Comparison of ENCODE assay signal across 25 cellular contexts in the genomic region with DNA sequence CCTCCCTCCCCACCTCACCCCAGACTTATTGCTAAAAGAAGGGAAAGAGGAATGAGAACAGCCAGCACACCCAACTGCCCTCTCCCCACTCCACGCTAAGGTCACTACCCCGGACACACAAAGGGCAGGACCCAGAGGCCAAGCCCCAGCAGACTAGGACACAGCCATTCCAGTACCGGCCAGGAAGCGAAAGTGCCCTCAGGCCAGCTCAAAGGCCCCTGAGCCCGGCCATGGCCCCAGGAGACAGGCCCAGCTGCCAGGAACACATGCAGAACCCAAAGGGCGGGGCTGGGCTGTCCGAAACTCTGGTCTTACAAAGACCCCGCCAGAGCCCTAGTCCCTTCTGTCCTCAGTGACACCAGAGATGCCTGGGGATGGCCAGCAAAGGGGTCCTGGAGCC. TPM values are rescaled to one million over a fixed set of nuclear protein-coding genes. Genes with fewer than 3 reads are reported as not detected.
DNase-seq lines count a peak whose midpoint lies in the region; ATAC-seq and TF ChIP-seq lines count a peak whose summit lies in the region.
"Had no signal": no experiment of that assay in that cellular context is flagged by ENCODE, and none has a peak within 500 bp of the region (broad histone marks: within the 10 kb centered on the region; RNA-seq: fewer than 3 reads in every experiment).

No MANE protein-coding gene starts in this region.

- peak overlapping the region; percentile 38 for H3K27ac Mint-ChIP-seq in activated naive CD8-positive, alpha-beta T cell treated with anti-CD3 and anti-CD28 coated beads for 36 hours
- H3K27ac Mint-ChIP-seq in activated naive CD8-positive, alpha-beta T cell treated with anti-CD3 and anti-CD28 coated beads, Interleukin-2, amount 50 U/mL, for 24 hours: no peak overlapping the region
- H3K27ac Mint-ChIP-seq: activated naive CD4-positive, alpha-beta T cell treated with anti-CD3 and anti-CD28 coated beads, Interleukin-2, amount 50 U/mL, for 24 hours; activated T-helper 17 cell treated with anti-CD3 and anti-CD28 coated beads, Interleukin-2, amount 50 U/mL, for 72 hours had no signal

- H3K36me3 Mint-ChIP-seq in activated naive CD8-positive, alpha-beta T cell treated with anti-CD3 and anti-CD28 coated beads for 36 hours: peaks cover 3% of the 10 kb centered on the region
- peaks cover 4% of the 10 kb centered on the region for H3K36me3 Mint-ChIP-seq in activated naive CD8-positive, alpha-beta T cell treated with anti-CD3 and anti-CD28 coated beads, Interleukin-2, amount 50 U/mL, for 24 hours (ENCODE audit: low read depth)
- H3K36me3 Mint-ChIP-seq: activated naive CD4-positive, alpha-beta T cell treated with anti-CD3 and anti-CD28 coated beads, Interleukin-2, amount 50 U/mL, for 24 hours had no signal

- TF ChIP-seq CTCF in thoracic aorta (IDR thresholded peaks at IDR 0.05): no peak

- H3K27me3 ChIP-seq in thoracic aorta (replicated peaks; ENCODE audit: insufficient read depth): no peaks in the 10 kb centered on the region

- no peak overlapping the region for H3K4me3 Mint-ChIP-seq in activated naive CD8-positive, alpha-beta T cell treated with anti-CD3 and anti-CD28 coated beads for 36 hours
- no peak overlapping the region for H3K4me3 Mint-ChIP-seq in activated naive CD8-positive, alpha-beta T cell treated with anti-CD3 and anti-CD28 coated beads, Interleukin-2, amount 50 U/mL, for 24 hours
- H3K4me3 Mint-ChIP-seq: activated naive CD4-positive, alpha-beta T cell treated with anti-CD3 and anti-CD28 coated beads, Interleukin-2, amount 50 U/mL, for 24 hours; activated T-helper 17 cell treated with anti-CD3 and anti-CD28 coated beads, Interleukin-2, amount 50 U/mL, for 72 hours had no signal

- no peaks in the 10 kb centered on the region for H3K9me3 Mint-ChIP-seq in activated naive CD8-positive, alpha-beta T cell treated with anti-CD3 and anti-CD28 coated beads for 36 hours
- H3K9me3 Mint-ChIP-seq in activated naive CD8-positive, alpha-beta T cell treated with anti-CD3 and anti-CD28 coated beads, Interleukin-2, amount 50 U/mL, for 24 hours: no peaks in the 10 kb centered on the region
- H3K9me3 Mint-ChIP-seq: activated naive CD4-positive, alpha-beta T cell treated with anti-CD3 and anti-CD28 coated beads, Interleukin-2, amount 50 U/mL, for 24 hours; activated T-helper 17 cell treated with anti-CD3 and anti-CD28 coated beads, Interleukin-2, amount 50 U/mL, for 72 hours had no signal

- peak overlapping the region; percentile 74 to 75 for H3K27ac ChIP-seq in thoracic aorta
- H3K27ac ChIP-seq: PC-9, skin epidermis had no signal

- DNase-seq in activated naive CD8-positive, alpha-beta T cell treated with anti-CD3 and anti-CD28 coated beads for 36 hours: no peak
- no peak for DNase-seq in activated naive CD8-positive, alpha-beta T cell treated with anti-CD3 and anti-CD28 coated beads, Interleukin-2, amount 50 U/mL, for 24 hours
- DNase-seq in ecto neural progenitor cell (ENCODE audit: low spot score) (peak; percentile 71), myocyte (ENCODE audit: low read depth) (peak; percentile 23), thoracic aorta (ENCODE audit: low spot score) (no peak), NCI-H1436 (lab: John Stamatoyannopoulos, UW) (no peak), DMS53 (lab: John Stamatoyannopoulos, UW) (no peak)
- DNase-seq: activated CD8-positive, alpha-beta memory T cell treated with anti-CD3 and anti-CD28 coated beads, Interleukin-2, amount 50 U/mL, for 4 hours; AML-193; DND-41; effector memory CD4-positive, alpha-beta T cell; foreskin fibroblast; MG63; NCI-H1417; NCI-H446; PC-9; SHP77; stimulated activated CD4-positive, alpha-beta T cell treated with anti-CD3 and anti-CD28 coated beads, Interleukin-1b, Interleukin-23, amount 100 ng/mL, for 48 hours; T-helper 9 cell had no signal

- H3K9me3 ChIP-seq in thoracic aorta: no peaks in the 10 kb centered on the region
- H3K9me3 ChIP-seq: MG63 had no signal

- H3K4me3 ChIP-seq in thoracic aorta: no peak overlapping the region
- H3K4me3 ChIP-seq: MG63, PC-9, skin epidermis had no signal

- ATAC-seq in activated naive CD8-positive, alpha-beta T cell treated with anti-CD3 and anti-CD28 coated beads, Interleukin-2, amount 50 U/mL, for 24 hours: no peak
- ATAC-seq in thoracic aorta (ENCODE audit: insufficient number of reproducible peaks, low FRiP score, low read depth) (no peak), GM19324 (IDR thresholded peaks at IDR 0.05; ENCODE audit: low FRiP score, unreplicated experiment) (no peak)
- ATAC-seq: activated T-helper 17 cell treated with anti-CD3 and anti-CD28 coated beads, Interleukin-2, amount 50 U/mL, for 72 hours; left lobe of liver had no signal

- peaks cover 14% of the 10 kb centered on the region for H3K36me3 ChIP-seq in thoracic aorta
- H3K36me3 ChIP-seq: MG63 had no signal

- peaks cover 3% of the 10 kb centered on the region for H3K4me1 Mint-ChIP-seq in activated naive CD8-positive, alpha-beta T cell treated with anti-CD3 and anti-CD28 coated beads for 36 hours
- peaks cover 5% of the 10 kb centered on the region for H3K4me1 Mint-ChIP-seq in activated naive CD8-positive, alpha-beta T cell treated with anti-CD3 and anti-CD28 coated beads, Interleukin-2, amount 50 U/mL, for 24 hours
- H3K4me1 Mint-ChIP-seq: activated T-helper 17 cell treated with anti-CD3 and anti-CD28 coated beads, Interleukin-2, amount 50 U/mL, for 72 hours had no signal

- peaks cover 2% of the 10 kb centered on the region for H3K27me3 Mint-ChIP-seq in activated naive CD8-positive, alpha-beta T cell treated with anti-CD3 and anti-CD28 coated beads for 36 hours
- H3K27me3 Mint-ChIP-seq in activated naive CD8-positive, alpha-beta T cell treated with anti-CD3 and anti-CD28 coated beads, Interleukin-2, amount 50 U/mL, for 24 hours: peaks cover 8% of the 10 kb centered on the region
- H3K27me3 Mint-ChIP-seq: activated naive CD4-positive, alpha-beta T cell treated with anti-CD3 and anti-CD28 coated beads, Interleukin-2, amount 50 U/mL, for 24 hours; activated T-helper 17 cell treated with anti-CD3 and anti-CD28 coated beads, Interleukin-2, amount 50 U/mL, for 72 hours had no signal

- H3K4me1 ChIP-seq in thoracic aorta (ENCODE audit: control insufficient read depth in 1 of 2, low read depth in 2 of 2): peaks cover 17 to 50% of the 10 kb centered on the region in 2 donors

RNA-seq across cellular contexts. Expression of gene RCOR2, which starts 5.5 kb away (rescaled TPM):
- under 1 TPM; 0.58 to 0.82 TPM for total RNA-seq in activated naive CD8-positive, alpha-beta T cell treated with anti-CD3 and anti-CD28 coated beads for 36 hours
- total RNA-seq in myocyte (0.53 and 0.57 TPM in 2 replicates), thoracic aorta (1 to 10 TPM; 1.4 to 3.8 TPM)
- polyA plus RNA-seq in myocyte (2012): 0.26 TPM
- total RNA-seq: mononuclear cell had no signal

RNA-seq across cellular contexts. Expression of gene NAA40, which starts 27.4 kb away (rescaled TPM):
- total RNA-seq in activated naive CD8-positive, alpha-beta T cell treated with anti-CD3 and anti-CD28 coated beads for 36 hours: 10 to 100 TPM; 18.3 to 21.6 TPM
- total RNA-seq in myocyte (8.0 and 13.1 TPM in 2 replicates), thoracic aorta (10 to 100 TPM; 15.5 to 20.6 TPM)
- polyA plus RNA-seq in myocyte (2012): 16.3 TPM

Comparison
In these comparisons a context has a peak if more than half of its experiments do, and no peak if none do; other contexts are left out.
1. DNase-seq: peak in ecto neural progenitor cell (single experiment) and myocyte (single experiment); none in activated naive CD8-positive, alpha-beta T cell treated with anti-CD3 and anti-CD28 coated beads for 36 hours (single experiment), activated naive CD8-positive, alpha-beta T cell treated with anti-CD3 and anti-CD28 coated beads, Interleukin-2, amount 50 U/mL, for 24 hours (single experiment), thoracic aorta (single experiment), NCI-H1436 (single experiment) and DMS53 (single experiment).